Comparison of ENCODE assay signal across 8 cellular contexts in the genomic region with DNA sequence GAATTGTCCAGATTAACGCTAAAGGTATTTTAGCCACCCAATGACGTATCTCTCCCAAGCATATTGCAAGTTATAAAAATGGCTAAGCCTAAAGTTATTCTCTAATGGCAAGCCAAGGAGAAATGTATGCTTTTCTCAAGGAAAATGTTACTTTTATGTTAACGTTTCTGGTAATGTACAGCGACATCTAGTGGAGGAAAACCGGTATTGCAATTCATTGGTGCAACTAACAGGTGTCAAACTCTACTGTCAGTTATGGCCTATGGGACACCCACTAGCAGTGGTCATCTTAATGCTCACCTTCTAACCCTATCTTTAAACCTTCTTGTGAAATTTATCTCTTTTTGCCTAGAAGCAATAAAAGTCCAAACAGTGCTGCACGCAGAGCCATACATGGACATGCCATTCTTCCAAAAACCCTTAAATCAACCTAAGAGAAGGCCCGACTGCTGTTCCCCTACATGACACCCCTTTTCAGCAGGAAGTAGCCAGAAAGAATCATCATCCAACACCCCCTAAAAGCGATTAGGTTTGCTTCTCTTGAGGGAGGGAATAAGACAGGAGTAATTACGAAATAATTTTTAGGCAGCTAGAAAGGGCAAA.
A peak's percentile ranks its signal among the peaks of the same experiment; 100 is the strongest.
DNase-seq lines count a peak whose midpoint lies in the region; ATAC-seq and TF ChIP-seq lines count a peak whose summit lies in the region.

No MANE protein-coding gene starts in this region.

- no peak overlapping the region for H3K4me3 ChIP-seq in Peyer's patch

- no peaks in the 10 kb centered on the region for H3K4me1 Mint-ChIP-seq in HFFc6 (ENCODE audit: low read depth)

- no peaks in the 10 kb centered on the region for H3K4me1 ChIP-seq in Peyer's patch

- no peak for ATAC-seq in HG02798 (IDR thresholded peaks at IDR 0.05; ENCODE audit: poor library complexity, unreplicated experiment)
- ATAC-seq in GM18519 (IDR thresholded peaks at IDR 0.05; ENCODE audit: low FRiP score, unreplicated experiment), result no peak

- TF ChIP-seq POLR2A in Peyer's patch (IDR thresholded peaks at IDR 0.05), result no peak

- H3K4me3 Mint-ChIP-seq in HFFc6, result no peak overlapping the region

- H3K27me3 Mint-ChIP-seq in HFFc6 (ENCODE audit: insufficient read depth), result peaks cover 4% of the 10 kb centered on the region; the same call in 1 of the 2 replicates

- no peaks in the 10 kb centered on the region for H3K36me3 ChIP-seq in Peyer's patch

- peak; percentile 33 for DNase-seq in NCI-H1694 treated with DMSO at 0.1 percent for 48 hours (lab: John Stamatoyannopoulos, UW)
- DNase-seq in NCI-H1694 (lab: John Stamatoyannopoulos, UW), result no peak
- DNase-seq in HFFc6, result peak; percentile 34
- peak in 2 of 3 donors; percentile 49 to 56 for DNase-seq in Peyer's patch
- DNase-seq in cerebellar cortex (ENCODE audit: low spot score), result peak; percentile 20
- DNase-seq in myocyte (ENCODE audit: low read depth), result peak; percentile 54

- H3K27ac Mint-ChIP-seq in HFFc6, result no peak overlapping the region

- H3K27ac ChIP-seq in Peyer's patch, result no peak overlapping the region

- TF ChIP-seq CTCF in HFFc6 (IDR thresholded peaks at IDR 0.05) (peak; percentile 99), Peyer's patch (IDR thresholded peaks at IDR 0.05) (peak; percentile 70 to 94 (median 80))

- H3K9me3 ChIP-seq in Peyer's patch, result peaks cover 0 to 3% (median 0%) of the 10 kb centered on the region in 4 donors

- no peaks in the 10 kb centered on the region for H3K27me3 ChIP-seq in Peyer's patch

- H3K36me3 Mint-ChIP-seq in HFFc6 (ENCODE audit: low read depth), result no peaks in the 10 kb centered on the region

- H3K9me3 Mint-ChIP-seq in HFFc6, result peaks cover 6% of the 10 kb centered on the region; the same call in 1 of the 2 replicates
